In the genomic region with DNA sequence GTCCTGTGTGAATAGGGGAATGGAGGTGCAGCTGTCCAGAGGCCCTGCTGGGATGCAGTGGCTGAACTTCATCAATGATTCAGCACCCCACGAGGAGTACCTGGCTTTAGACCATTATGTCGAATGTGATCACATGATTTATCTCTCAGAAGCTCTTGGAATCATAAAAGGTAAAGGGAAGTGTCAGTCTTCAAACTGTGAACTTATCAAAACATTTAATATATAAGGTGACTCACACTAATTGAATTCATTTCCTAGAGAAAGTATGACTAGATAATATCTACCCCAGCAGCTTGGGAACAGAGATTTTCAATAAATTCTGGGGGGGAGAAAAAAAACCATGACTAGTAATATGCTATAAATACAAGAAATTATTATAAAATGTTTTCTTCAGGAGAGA, we compare ENCODE assay signal across 20 cellular contexts. TPM values are rescaled to one million over a fixed set of nuclear protein-coding genes. Genes with fewer than 3 reads are reported as not detected.
A peak's percentile ranks its signal among the peaks of the same experiment; 100 is the strongest.
DNase-seq lines count a peak whose midpoint lies in the region; ATAC-seq and TF ChIP-seq lines count a peak whose summit lies in the region.
"Had no signal": no experiment of that assay in that cellular context is flagged by ENCODE, and none has a peak within 500 bp of the region (broad histone marks: within the 10 kb centered on the region; RNA-seq: fewer than 3 reads in every experiment).

No MANE protein-coding gene starts in this region.

- H3K27me3 Mint-ChIP-seq in activated CD4-positive, alpha-beta memory T cell treated with anti-CD3 and anti-CD28 coated beads, Interleukin-2, amount 10 ng/mL, durations not matched to agents 7 days and 5 days, result no peaks in the 10 kb centered on the region
- H3K27me3 Mint-ChIP-seq: CD4-positive, CD25-positive, alpha-beta regulatory T cell had no signal

- no peaks in the 10 kb centered on the region for H3K36me3 ChIP-seq in parathyroid adenoma (ENCODE audit: control insufficient read depth, insufficient read depth, low read length)
- no peaks in the 10 kb centered on the region for H3K36me3 ChIP-seq in WERI-Rb-1

- H3K27ac ChIP-seq in epithelial cell of prostate, result peak overlapping the region; percentile 36
- no peak overlapping the region for H3K27ac ChIP-seq in parathyroid adenoma
- no peak overlapping the region for H3K27ac ChIP-seq in WERI-Rb-1
- H3K27ac ChIP-seq: KMS-11, SK-N-MC had no signal

- no peak overlapping the region for H3K27ac Mint-ChIP-seq in activated CD4-positive, alpha-beta memory T cell treated with anti-CD3 and anti-CD28 coated beads, Interleukin-2, amount 10 ng/mL, durations not matched to agents 7 days and 5 days
- H3K27ac Mint-ChIP-seq: CD4-positive, CD25-positive, alpha-beta regulatory T cell had no signal

- POLR2A ChIA-PET in activated CD4-positive, alpha-beta memory T cell treated with anti-CD3 and anti-CD28 coated beads, Interleukin-2, amount 10 ng/mL, durations not matched to agents 7 days and 5 days (lab: Charles Lee), result interaction anchor here (0.6 kb wide), 1 partner anchor 401 kb away, joined by 3 read pairs; no protein-coding TSS in a partner anchor

- H3K9ac ChIP-seq in parathyroid adenoma, result no peak overlapping the region
- H3K9ac ChIP-seq: KMS-11 had no signal

- H3K27me3 ChIP-seq in parathyroid adenoma (ENCODE audit: control insufficient read depth, insufficient read depth, low read length) (no peaks in the 10 kb centered on the region), WERI-Rb-1 (ENCODE audit: insufficient read depth, low read depth, severe bottlenecking) (no peaks in the 10 kb centered on the region)

- no peak overlapping the region for H3K4me3 ChIP-seq in parathyroid adenoma (ENCODE audit: low read depth, low read length)
- no peak overlapping the region for H3K4me3 ChIP-seq in WERI-Rb-1 (ENCODE audit: low read depth, low read length)
- H3K4me3 ChIP-seq: SK-N-MC had no signal

- CTCF ChIA-PET in activated CD4-positive, alpha-beta memory T cell treated with anti-CD3 and anti-CD28 coated beads, Interleukin-2, amount 10 ng/mL, durations not matched to agents 7 days and 5 days (lab: Charles Lee), result interaction anchor here (0.7 kb wide), 1 partner anchor 20 kb away, joined by 3 read pairs; no protein-coding TSS in a partner anchor

- TF ChIP-seq CTCF in parathyroid adenoma (IDR thresholded peaks at IDR 0.05) (no peak), WERI-Rb-1 (IDR thresholded peaks at IDR 0.05; ENCODE audit: low read depth, low read length) (no peak)

- no peak; the same call in 1 of the 3 replicates for ATAC-seq in SK-N-SH treated with all-trans-retinoic acid at 6 μM for 48 hours

- H2AFZ ChIP-seq in parathyroid adenoma, result peak overlapping the region; percentile 19

- no peaks in the 10 kb centered on the region for H3K36me3 Mint-ChIP-seq in activated CD4-positive, alpha-beta memory T cell treated with anti-CD3 and anti-CD28 coated beads, Interleukin-2, amount 10 ng/mL, durations not matched to agents 7 days and 5 days (ENCODE audit: low read depth)

- H3K4me2 ChIP-seq in parathyroid adenoma (ENCODE audit: low read length), result no peak overlapping the region
- H3K4me2 ChIP-seq: KMS-11 had no signal

- peak; percentile 7 for DNase-seq in HT-29 (ENCODE audit: low spot score)
- DNase-seq in epithelial cell of prostate (ENCODE audit: low read depth, low spot score), result no peak
- no peak for DNase-seq in activated CD4-positive, alpha-beta memory T cell treated with anti-CD3 and anti-CD28 coated beads, Interleukin-2, amount 10 ng/mL, durations not matched to agents 7 days and 5 days
- DNase-seq in RPMI8226, result no peak
- DNase-seq in WERI-Rb-1, result no peak
- DNase-seq: CD4-positive, CD25-positive, alpha-beta regulatory T cell; GOT3; HCEC 1CT; MV-4-11; NCI-H1694; NCI-H2081; NCI-H2171 treated with DMSO at 0.1 percent for 48 hours; NCI-H446; NCI-H526; OCI-M1; SHP77 had no signal

- no peaks in the 10 kb centered on the region for H3K9me3 Mint-ChIP-seq in activated CD4-positive, alpha-beta memory T cell treated with anti-CD3 and anti-CD28 coated beads, Interleukin-2, amount 10 ng/mL, durations not matched to agents 7 days and 5 days
- H3K9me3 Mint-ChIP-seq: CD4-positive, CD25-positive, alpha-beta regulatory T cell had no signal

- H3K4me1 Mint-ChIP-seq in activated CD4-positive, alpha-beta memory T cell treated with anti-CD3 and anti-CD28 coated beads, Interleukin-2, amount 10 ng/mL, durations not matched to agents 7 days and 5 days, result no peaks in the 10 kb centered on the region
- H3K4me1 Mint-ChIP-seq: CD4-positive, CD25-positive, alpha-beta regulatory T cell had no signal

- H3K79me2 ChIP-seq in parathyroid adenoma, result no peaks in the 10 kb centered on the region

- H3K4me1 ChIP-seq in parathyroid adenoma, result peaks cover 9% of the 10 kb centered on the region

- no peaks in the 10 kb centered on the region for H3K9me3 ChIP-seq in parathyroid adenoma (ENCODE audit: control insufficient read depth, low read length)
- H3K9me3 ChIP-seq in WERI-Rb-1 (ENCODE audit: severe bottlenecking), result no peaks in the 10 kb centered on the region

- H3K4me3 Mint-ChIP-seq in activated CD4-positive, alpha-beta memory T cell treated with anti-CD3 and anti-CD28 coated beads, Interleukin-2, amount 10 ng/mL, durations not matched to agents 7 days and 5 days, result no peak overlapping the region
- H3K4me3 Mint-ChIP-seq: CD4-positive, CD25-positive, alpha-beta regulatory T cell had no signal

TF ChIP-seq in SK-N-SH treated with all-trans-retinoic acid at 6 μM for 48 hours, 23 proteins besides CTCF, POLR2A, EP300 and RAD21:
- TF ChIP-seq PATZ1 (CRISPR knock-in tag; IDR thresholded peaks at IDR 0.05; ENCODE audit: borderline replicate concordance) (peak; percentile 48; the same call in 1 of the 2 replicates), BACH2 (CRISPR knock-in tag; IDR thresholded peaks at IDR 0.05; ENCODE audit: borderline replicate concordance) (no peak), ISL1 (CRISPR knock-in tag; IDR thresholded peaks at IDR 0.05) (peak; percentile 44; the same call in 1 of the 2 replicates), GLIS3 (CRISPR knock-in tag; IDR thresholded peaks at IDR 0.05) (no peak), TOX (CRISPR knock-in tag; IDR thresholded peaks at IDR 0.05; ENCODE audit: borderline replicate concordance) (no peak), ARNTL (CRISPR knock-in tag; IDR thresholded peaks at IDR 0.05; ENCODE audit: borderline replicate concordance, low read depth) (no peak), PPARA (CRISPR knock-in tag; IDR thresholded peaks at IDR 0.05; ENCODE audit: borderline replicate concordance) (no peak), OSR1 (CRISPR knock-in tag; IDR thresholded peaks at IDR 0.05) (no peak), CSDC2 (CRISPR knock-in tag; IDR thresholded peaks at IDR 0.05) (no peak), POU6F1 (CRISPR knock-in tag; IDR thresholded peaks at IDR 0.05; ENCODE audit: borderline replicate concordance, low read depth) (no peak), ZNF565 (CRISPR knock-in tag; conservative IDR thresholded peaks at IDR 0.05; ENCODE audit: low read depth) (no peak)

RNA-seq across cellular contexts. Expression of gene ALDH8A1, which starts 29.5 kb away (rescaled TPM):
- total RNA-seq in HT-29 (2014; rRNA removed; shearing (Covaris generic)), result not detected in 2 replicates
- total RNA-seq in activated CD4-positive, alpha-beta memory T cell treated with anti-CD3 and anti-CD28 coated beads, Interleukin-2, amount 10 ng/mL, durations not matched to agents 7 days and 5 days, result 1 to 10 TPM in 1 of 2 experiments, under 1 TPM in 1; 0.85 to 1.2 TPM
